Comparison of ENCODE assay signal across 15 cellular contexts in genomic region chr12:132748319-132748718, GRCh38. TPM values are rescaled to one million over a fixed set of nuclear protein-coding genes. Genes with fewer than 3 reads are reported as not detected.
DNase-seq lines count a peak whose midpoint lies in the region; ATAC-seq and TF ChIP-seq lines count a peak whose summit lies in the region.
"Had no signal": no experiment of that assay in that cellular context is flagged by ENCODE, and none has a peak within 500 bp of the region (broad histone marks: within the 10 kb centered on the region; RNA-seq: fewer than 3 reads in every experiment).

No MANE protein-coding gene starts in this region.

- peak; percentile 17; the same call in 1 of the 3 replicates for TF ChIP-seq CTCF in H9 (conservative IDR thresholded peaks at IDR 0.05)
- no peak for TF ChIP-seq CTCF in WTC11 (IDR thresholded peaks at IDR 0.05)
- no peak for TF ChIP-seq CTCF in endodermal cell (conservative IDR thresholded peaks at IDR 0.05)
- TF ChIP-seq CTCF in neural crest cell (conservative IDR thresholded peaks at IDR 0.05): no peak

- H2BK15ac ChIP-seq in H9 (ENCODE audit: low read depth, low read length): no peak overlapping the region

- H3K36me3 Mint-ChIP-seq in H9 (ENCODE audit: insufficient read depth in 1 of 3, low read depth in 3 of 3) (peaks cover 57 to 94% (median 81%) of the 10 kb centered on the region in 3 experiments; a peak in 6 of 7 replicates), WTC11 (peaks cover 70% of the 10 kb centered on the region), endodermal cell (ENCODE audit: low read depth) (peaks cover 73% of the 10 kb centered on the region), neural crest cell (ENCODE audit: low read depth) (peaks cover 21% of the 10 kb centered on the region)

- CTCF ChIA-PET in WTC11 (lab: Charles Lee): no interaction called here

- no peak overlapping the region for H3K4ac ChIP-seq in H9 (ENCODE audit: low read depth, low read length)

- H3K23ac ChIP-seq in H9 (ENCODE audit: insufficient read length, low read depth, low read length): no peak overlapping the region

- ATAC-seq in WTC11: peak; percentile 44; the same call in 1 of the 2 replicates
- no peak for ATAC-seq in HG02938 (IDR thresholded peaks at IDR 0.05; ENCODE audit: unreplicated experiment)
- no peak for ATAC-seq in stimulated activated naive CD8-positive, alpha-beta T cell treated with anti-CD3 and anti-CD28 coated beads, Interleukin-15, amount 100 ng/mL, for 72 hours
- ATAC-seq: A549, HCT116 had no signal

- H3K56ac ChIP-seq in H9 (ENCODE audit: insufficient read length, low read depth, low read length): no peak overlapping the region

- H3K27ac ChIP-seq in H9 (ENCODE audit: insufficient read length, low read depth, low read length): no peak overlapping the region
- H3K27ac ChIP-seq in endodermal cell (ENCODE audit: low read depth, low read length): no peak overlapping the region
- H3K27ac ChIP-seq: A549, C4-2B had no signal

- no peak overlapping the region for H2BK12ac ChIP-seq in H9 (ENCODE audit: insufficient read length, low read depth, low read length)

- no peak overlapping the region for H3K14ac ChIP-seq in H9 (ENCODE audit: insufficient read depth, low read length)

- no CpG with 5 or more reads among the region's 10 CpGs for WGBS in H9 (ENCODE audit: extremely low coverage, insufficient read length, low lambda C conversion rate)
- 85 to 92% methylated on average over 7 to 10 of the region's 10 CpGs for WGBS in endodermal cell (ENCODE audit: insufficient coverage in 1 of 2, insufficient read length in 1 of 2), 2 experiments

- H3K27ac Mint-ChIP-seq in H9: no peak overlapping the region
- no peak overlapping the region for H3K27ac Mint-ChIP-seq in WTC11
- no peak overlapping the region for H3K27ac Mint-ChIP-seq in endodermal cell
- peak overlapping the region; percentile 19 for H3K27ac Mint-ChIP-seq in neural crest cell (ENCODE audit: unreplicated experiment)
- H3K27ac Mint-ChIP-seq in stimulated activated naive CD8-positive, alpha-beta T cell treated with anti-CD3 and anti-CD28 coated beads, Interleukin-15, amount 100 ng/mL, for 72 hours: peak overlapping the region in 1 of 2 donors; percentile 52
- H3K27ac Mint-ChIP-seq: CD4-positive, alpha-beta memory T cell had no signal

- peaks cover 87% of the 10 kb centered on the region for H3K36me3 ChIP-seq in endodermal cell (ENCODE audit: control insufficient read depth, insufficient read depth, low read length)

- no peak overlapping the region for H2BK5ac ChIP-seq in H9 (ENCODE audit: insufficient read length, low read length)

- POLR2A ChIA-PET in WTC11 (lab: Charles Lee): no interaction called here

- H3K4me3 Mint-ChIP-seq in H9: no peak overlapping the region
- no peak overlapping the region for H3K4me3 Mint-ChIP-seq in WTC11
- H3K4me3 Mint-ChIP-seq in endodermal cell: no peak overlapping the region
- H3K4me3 Mint-ChIP-seq in neural crest cell: no peak overlapping the region
- no peak overlapping the region for H3K4me3 Mint-ChIP-seq in stimulated activated naive CD8-positive, alpha-beta T cell treated with anti-CD3 and anti-CD28 coated beads, Interleukin-15, amount 100 ng/mL, for 72 hours
- H3K4me3 Mint-ChIP-seq: CD4-positive, alpha-beta memory T cell had no signal

- H3K27me3 Mint-ChIP-seq in H9 (ENCODE audit: low read depth) (no peaks in the 10 kb centered on the region), WTC11 (ENCODE audit: low read depth) (no peaks in the 10 kb centered on the region), endodermal cell (ENCODE audit: insufficient read depth) (no peaks in the 10 kb centered on the region), neural crest cell (ENCODE audit: low read depth) (no peaks in the 10 kb centered on the region)
- no peaks in the 10 kb centered on the region for H3K27me3 Mint-ChIP-seq in stimulated activated naive CD8-positive, alpha-beta T cell treated with anti-CD3 and anti-CD28 coated beads, Interleukin-15, amount 100 ng/mL, for 72 hours
- H3K27me3 Mint-ChIP-seq: CD4-positive, alpha-beta memory T cell had no signal

- H3K79me1 ChIP-seq in H9 (ENCODE audit: insufficient read depth, low read depth, low read length, poor library complexity, severe bottlenecking): no peaks in the 10 kb centered on the region

- H2AK5ac ChIP-seq in H9 (ENCODE audit: insufficient read length, low read length): no peak overlapping the region

- no peak overlapping the region for H4K5ac ChIP-seq in H9 (ENCODE audit: insufficient read length, low read depth, low read length)

- H3K4me1 ChIP-seq in H9 (ENCODE audit: insufficient read depth, low read length) (no peaks in the 10 kb centered on the region), endodermal cell (ENCODE audit: control insufficient read depth, insufficient read depth, low read length) (no peaks in the 10 kb centered on the region)
- H3K4me1 ChIP-seq: A549, BE2C had no signal

- H2AFZ ChIP-seq in H9 (ENCODE audit: low read length): no peak overlapping the region

- H3K9ac ChIP-seq in H9 (ENCODE audit: extremely low read depth, insufficient read length, low read length) (no peak overlapping the region), endodermal cell (ENCODE audit: extremely low read depth, low read length, poor library complexity, severe bottlenecking) (no peak overlapping the region)

- H3K4me3 ChIP-seq in endodermal cell (ENCODE audit: low read length): no peak overlapping the region
- H3K4me3 ChIP-seq: A549 had no signal

- no peak for DNase-seq in H9
- no peak for DNase-seq in WTC11 (ENCODE audit: low spot score)
- DNase-seq in endodermal cell: peak; percentile 60
- DNase-seq in neural crest cell (ENCODE audit: low read depth, low spot score): no peak
- no peak for DNase-seq in NCI-H1694 treated with DMSO at 0.1 percent for 48 hours (lab: John Stamatoyannopoulos, UW)
- DNase-seq in stimulated activated naive CD8-positive, alpha-beta T cell treated with anti-CD3 and anti-CD28 coated beads, Interleukin-15, amount 100 ng/mL, for 72 hours: no peak
- DNase-seq: BE2C; CD4-positive, alpha-beta memory T cell; DMS79; GOT3; IMR-90 had no signal

- H3T11ph ChIP-seq in H9 (ENCODE audit: low read length): no peak overlapping the region

- no peak overlapping the region for H3K18ac ChIP-seq in H9 (ENCODE audit: insufficient read length, low read depth, low read length)

- H3K4me2 ChIP-seq in H9 (ENCODE audit: insufficient read depth, insufficient read length, low read length): no peak overlapping the region
- H3K4me2 ChIP-seq: A549 had no signal

- H2BK20ac ChIP-seq in H9 (ENCODE audit: low read depth, low read length, poor library complexity, severe bottlenecking): no peak overlapping the region

- H3K9me3 ChIP-seq in H9 (ENCODE audit: control insufficient read depth, low read depth, low read length): no peaks in the 10 kb centered on the region
- no peaks in the 10 kb centered on the region for H3K9me3 ChIP-seq in endodermal cell (ENCODE audit: control insufficient read depth, low read length)
- H3K9me3 ChIP-seq: A549, BE2C had no signal

- H3K23me2 ChIP-seq in H9 (ENCODE audit: insufficient read length, low read depth, low read length, poor library complexity, severe bottlenecking): no peaks in the 10 kb centered on the region

- H2BK120ac ChIP-seq in H9 (ENCODE audit: low read depth, low read length, poor library complexity, severe bottlenecking): no peak overlapping the region

- no peak overlapping the region for H4K8ac ChIP-seq in H9 (replicated peaks; ENCODE audit: insufficient read length, low read depth, low read length)

- H3K4me1 Mint-ChIP-seq in H9: no peaks in the 10 kb centered on the region
- H3K4me1 Mint-ChIP-seq in WTC11: no peaks in the 10 kb centered on the region
- no peaks in the 10 kb centered on the region for H3K4me1 Mint-ChIP-seq in endodermal cell
- no peaks in the 10 kb centered on the region for H3K4me1 Mint-ChIP-seq in neural crest cell
- peaks cover 13% of the 10 kb centered on the region for H3K4me1 Mint-ChIP-seq in stimulated activated naive CD8-positive, alpha-beta T cell treated with anti-CD3 and anti-CD28 coated beads, Interleukin-15, amount 100 ng/mL, for 72 hours

- H3K27me3 ChIP-seq in H9 (ENCODE audit: insufficient read depth, low read length): no peaks in the 10 kb centered on the region
- no peaks in the 10 kb centered on the region for H3K27me3 ChIP-seq in endodermal cell (ENCODE audit: control insufficient read depth, insufficient read depth, low read length, poor library complexity, severe bottlenecking)
- H3K27me3 ChIP-seq: BE2C had no signal

- H4K91ac ChIP-seq in H9 (ENCODE audit: insufficient read length, low read depth, low read length): no peak overlapping the region

- no peaks in the 10 kb centered on the region; the same call in 1 of the 2 replicates for H3K79me2 ChIP-seq in H9 (ENCODE audit: insufficient read depth, low read length)

- H4K20me1 ChIP-seq in H9 (ENCODE audit: control insufficient read depth, insufficient read depth, insufficient read length): peaks cover 2% of the 10 kb centered on the region

- H3K9me3 Mint-ChIP-seq in H9 (no peaks in the 10 kb centered on the region), WTC11 (no peaks in the 10 kb centered on the region), endodermal cell (no peaks in the 10 kb centered on the region), neural crest cell (no peaks in the 10 kb centered on the region)
- H3K9me3 Mint-ChIP-seq in stimulated activated naive CD8-positive, alpha-beta T cell treated with anti-CD3 and anti-CD28 coated beads, Interleukin-15, amount 100 ng/mL, for 72 hours: no peaks in the 10 kb centered on the region
- H3K9me3 Mint-ChIP-seq: CD4-positive, alpha-beta memory T cell had no signal

TF ChIP-seq in WTC11, 78 proteins besides CTCF, POLR2A, EP300 and RAD21 (continues in another document):
- TF ChIP-seq MLX (CRISPR knock-in tag; IDR thresholded peaks at IDR 0.05): no peak
- no peak for TF ChIP-seq JUN (CRISPR knock-in tag; IDR thresholded peaks at IDR 0.05)
- TF ChIP-seq MYBL2 (CRISPR knock-in tag; IDR thresholded peaks at IDR 0.05): no peak

RNA-seq across cellular contexts. Expression of gene ANKLE2, which starts 13.3 kb away (rescaled TPM):
- total RNA-seq in H9 (2021): 73.9 and 80.3 TPM in 2 replicates
- 50.3 to 63.8 TPM (median 50.6 TPM) in 3 replicates for total RNA-seq in WTC11 (2021)
- total RNA-seq in endodermal cell: 10 to 100 TPM; 87.8 to 88.5 TPM
- 58.3 TPM for polyA plus RNA-seq in endodermal cell (2013, experiment 1 of 2)
- 56.1 TPM for polyA plus RNA-seq in endodermal cell (2013, experiment 2 of 2)
- 93.4 and 100 TPM in 2 replicates for total RNA-seq in neural crest cell

RNA-seq across cellular contexts. Expression of gene PGAM5, which starts 37.7 kb away (rescaled TPM):
- 112 and 118 TPM in 2 replicates for total RNA-seq in H9 (2021)
- total RNA-seq in WTC11 (2021): 76.8 to 89.7 TPM (median 81.0 TPM) in 3 replicates
- 10 to 100 TPM; 60.2 to 64.3 TPM for total RNA-seq in endodermal cell
- polyA plus RNA-seq in endodermal cell (2013, experiment 1 of 2): 34.9 TPM
- polyA plus RNA-seq in endodermal cell (2013, experiment 2 of 2): 37.3 TPM
- total RNA-seq in neural crest cell: 61.5 and 61.8 TPM in 2 replicates
